ENCODE assay signal across 38 cellular contexts in genomic region chrX:153029162-153029561, GRCh38. TPM values are rescaled to one million over a fixed set of nuclear protein-coding genes. Genes with fewer than 3 reads are reported as not detected.
"Had no signal": no experiment of that assay in that cellular context is flagged by ENCODE, and none has a peak within 500 bp of the region (broad histone marks: within the 10 kb centered on the region; RNA-seq: fewer than 3 reads in every experiment).

No MANE protein-coding gene starts in this region.

- DNase-seq: activated CD4-positive, alpha-beta memory T cell treated with anti-CD3 and anti-CD28 coated beads for 36 hours; activated CD4-positive, alpha-beta T cell treated with anti-CD3 and anti-CD28 coated beads, Interleukin-2, amount 10 ng/mL, durations not matched to agents 24 days and 14 days; activated CD8-positive, alpha-beta memory T cell treated with anti-CD3 and anti-CD28 coated beads, Interleukin-2, amount 50 U/mL, for 4 hours; activated T-cell treated with anti-CD3 and anti-CD28 coated beads, Interleukin-2, amount 50 U/mL, for 24 hours; cortex of kidney; effector memory CD8-positive, alpha-beta T cell; heart left ventricle; hypothalamus; immature natural killer cell; kidney; left colon; naive B cell; nephron progenitor cell; nucleus accumbens; retina; stimulated activated CD4-positive, alpha-beta T cell treated with anti-CD3 and anti-CD28 coated beads, Interleukin-12 subunit alpha, Interleukin-12 subunit beta, amount 100 ng/mL, for 4 hours; stimulated activated CD4-positive, alpha-beta T cell treated with anti-CD3 and anti-CD28 coated beads, Interleukin-4, amount 100 ng/mL, for 4 hours; stimulated activated CD8-positive, alpha-beta memory T cell treated with anti-CD3 and anti-CD28 coated beads, Interleukin-4, amount 100 ng/mL, for 48 hours; T1000; tibial artery; WERI-Rb-1 had no signal

- H3K4me3 ChIP-seq: ascending aorta, cardiac muscle cell, heart left ventricle, pancreas, prostate gland, skin epidermis, suprapubic skin, tibial artery had no signal

- H3K9me3 Mint-ChIP-seq: activated CD4-positive, alpha-beta memory T cell treated with anti-CD3 and anti-CD28 coated beads for 36 hours; activated CD4-positive, alpha-beta T cell treated with anti-CD3 and anti-CD28 coated beads, Interleukin-2, amount 10 ng/mL, durations not matched to agents 24 days and 14 days; activated T-cell treated with anti-CD3 and anti-CD28 coated beads, Interleukin-2, amount 50 U/mL, for 24 hours; activated T-helper 2 cell treated with anti-CD3 and anti-CD28 coated beads, Interferon-gamma antibody, Interleukin-2, Interleukin-4, amounts not matched to agents 10 μg/mL and 5 μg/mL and 100 μg/mL, durations not matched to agents 14 hours and 24 hours and 36 hours; effector memory CD8-positive, alpha-beta T cell; immature natural killer cell; stimulated activated memory B cell treated with anti-CD40 and anti-IgM and Interleukin-4, amounts not matched to agents 10 μg/mL and 1 μg/mL and 100 μg/mL, for 72 hours had no signal

- H3K27ac ChIP-seq: ascending aorta, cardiac muscle cell, heart left ventricle, pancreas, prostate gland, skin epidermis, suprapubic skin, tibial artery, WERI-Rb-1 had no signal

- H3K4me3 Mint-ChIP-seq: activated CD4-positive, alpha-beta memory T cell treated with anti-CD3 and anti-CD28 coated beads for 36 hours; activated CD4-positive, alpha-beta T cell treated with anti-CD3 and anti-CD28 coated beads, Interleukin-2, amount 10 ng/mL, durations not matched to agents 24 days and 14 days; activated naive CD8-positive, alpha-beta T cell; activated T-cell treated with anti-CD3 and anti-CD28 coated beads, Interleukin-2, amount 50 U/mL, for 24 hours; brain; immature natural killer cell; mesothelial cell of epicardium; nephron progenitor cell; stimulated activated memory B cell treated with anti-CD40 and anti-IgM and Interleukin-4, amounts not matched to agents 10 μg/mL and 1 μg/mL and 100 μg/mL, for 72 hours had no signal

- H3K9me3 ChIP-seq: ascending aorta, heart left ventricle, pancreas, prostate gland, suprapubic skin, tibial artery had no signal

- H3K36me3 Mint-ChIP-seq: activated CD4-positive, alpha-beta memory T cell treated with anti-CD3 and anti-CD28 coated beads for 36 hours; activated naive CD8-positive, alpha-beta T cell; brain; immature natural killer cell; mesothelial cell of epicardium; naive B cell; stimulated activated memory B cell treated with anti-CD40 and anti-IgM and Interleukin-4, amounts not matched to agents 10 μg/mL and 1 μg/mL and 100 μg/mL, for 72 hours had no signal

- H3K36me3 ChIP-seq: ascending aorta, cardiac muscle cell, heart left ventricle, pancreas, prostate gland, suprapubic skin, tibial artery, WERI-Rb-1 had no signal

- H3K27ac Mint-ChIP-seq: activated CD4-positive, alpha-beta memory T cell treated with anti-CD3 and anti-CD28 coated beads for 36 hours; activated CD4-positive, alpha-beta T cell treated with anti-CD3 and anti-CD28 coated beads, Interleukin-2, amount 10 ng/mL, durations not matched to agents 24 days and 14 days; activated naive CD8-positive, alpha-beta T cell; activated T-cell treated with anti-CD3 and anti-CD28 coated beads, Interleukin-2, amount 50 U/mL, for 24 hours; activated T-helper 2 cell treated with anti-CD3 and anti-CD28 coated beads, Interferon-gamma antibody, Interleukin-2, Interleukin-4, amounts not matched to agents 10 μg/mL and 5 μg/mL and 100 μg/mL, durations not matched to agents 14 hours and 24 hours and 36 hours; brain; mesothelial cell of epicardium; naive B cell; nephron progenitor cell; stimulated activated memory B cell treated with anti-CD40 and anti-IgM and Interleukin-4, amounts not matched to agents 10 μg/mL and 1 μg/mL and 100 μg/mL, for 72 hours had no signal

- H3K4me1 ChIP-seq: ascending aorta, pancreas, prostate gland, tibial artery had no signal

- H3K27me3 Mint-ChIP-seq: activated CD4-positive, alpha-beta memory T cell treated with anti-CD3 and anti-CD28 coated beads for 36 hours; activated CD4-positive, alpha-beta T cell treated with anti-CD3 and anti-CD28 coated beads, Interleukin-2, amount 10 ng/mL, durations not matched to agents 24 days and 14 days; activated naive CD8-positive, alpha-beta T cell; effector memory CD8-positive, alpha-beta T cell; stimulated activated memory B cell treated with anti-CD40 and anti-IgM and Interleukin-4, amounts not matched to agents 10 μg/mL and 1 μg/mL and 100 μg/mL, for 72 hours had no signal

- ATAC-seq: activated CD4-positive, CD25-positive, alpha-beta regulatory T cell treated with anti-CD3 and anti-CD28 coated beads, Interleukin-2, amount 50 U/mL, for 24 hours; effector memory CD8-positive, alpha-beta T cell; esophagus mucosa; heart left ventricle; left colon; pancreas; sciatic nerve; stimulated activated memory B cell treated with anti-CD40 and anti-IgM and Interleukin-4, amounts not matched to agents 10 μg/mL and 1 μg/mL and 100 μg/mL, for 72 hours had no signal

- H3K4me1 Mint-ChIP-seq: brain; nephron progenitor cell; stimulated activated memory B cell treated with anti-CD40 and anti-IgM and Interleukin-4, amounts not matched to agents 10 μg/mL and 1 μg/mL and 100 μg/mL, for 72 hours had no signal

- H3K27me3 ChIP-seq: ascending aorta, cardiac muscle cell, suprapubic skin, tibial artery had no signal

RNA-seq across cellular contexts. Expression of gene PNMA3, which starts 27.1 kb away (rescaled TPM):
- total RNA-seq: ascending aorta had no signal

RNA-seq across cellular contexts. Expression of gene PNMA5, which starts 35.2 kb away (rescaled TPM):
- total RNA-seq: activated CD4-positive, alpha-beta T cell treated with anti-CD3 and anti-CD28 coated beads, Interleukin-2, amount 10 ng/mL, durations not matched to agents 24 days and 14 days; activated CD8-positive, alpha-beta memory T cell treated with anti-CD3 and anti-CD28 coated beads for 36 hours; activated T-helper 2 cell treated with anti-CD3 and anti-CD28 coated beads, Interferon-gamma antibody, Interleukin-2, Interleukin-4, amounts not matched to agents 10 μg/mL and 5 μg/mL and 100 μg/mL, durations not matched to agents 14 hours and 24 hours and 36 hours; ascending aorta; cardiac muscle cell; esophagus mucosa; heart left ventricle; kidney; left colon; lower leg skin; mesothelial cell of epicardium; pancreas; sciatic nerve; suprapubic skin; ureter had no signal
- polyA plus RNA-seq: cardiac muscle cell, heart left ventricle, immature natural killer cell, pancreas had no signal

RNA-seq across cellular contexts. Expression of gene PNMA6A, which starts 43.1 kb away (rescaled TPM):
- polyA plus RNA-seq: immature natural killer cell had no signal
